In genomic region chr14:30108975-30109700, GRCh38 we compare ENCODE assay signal across 21 cellular contexts.
DNase-seq lines count a peak whose midpoint lies in the region; ATAC-seq and TF ChIP-seq lines count a peak whose summit lies in the region.
"Had no signal": no experiment of that assay in that cellular context is flagged by ENCODE, and none has a peak within 500 bp of the region (broad histone marks: within the 10 kb centered on the region; RNA-seq: fewer than 3 reads in every experiment).

No MANE protein-coding gene starts in this region.

- H3K4me3 ChIP-seq in choroid plexus epithelial cell (ENCODE audit: low read depth, low read length), result no peak overlapping the region
- H3K4me3 ChIP-seq: BLaER1, GM23338, smooth muscle cell had no signal

- ATAC-seq in sciatic nerve (no peak), GM21515 (IDR thresholded peaks at IDR 0.05; ENCODE audit: unreplicated experiment) (no peak), GM19351 (IDR thresholded peaks at IDR 0.05; ENCODE audit: unreplicated experiment) (no peak)
- ATAC-seq: GM23338, SK-N-SH treated with all-trans-retinoic acid at 6 μM for 48 hours had no signal

- DNase-seq in EL, result peak; percentile 30
- peak; percentile 22 for DNase-seq in M059J (ENCODE audit: low read depth)
- peak; percentile 56 for DNase-seq in choroid plexus epithelial cell (ENCODE audit: low read depth)
- peak; percentile 31 for DNase-seq in non-pigmented ciliary epithelial cell (ENCODE audit: low read depth)
- DNase-seq in sciatic nerve (ENCODE audit: low spot score), result no peak
- DNase-seq: activated B cell treated with CpG ODN at 0.5 μM for 24 hours; activated CD4-positive, alpha-beta memory T cell treated with anti-CD3 and anti-CD28 coated beads for 36 hours; activated naive CD4-positive, alpha-beta T cell; activated T-cell treated with anti-CD3 and anti-CD28 coated beads, Interleukin-2, amount 50 U/mL, for 1 hour; central memory CD4-positive, alpha-beta T cell; effector CD4-positive, alpha-beta T cell; immature natural killer cell; NCI-H2029; stimulated activated CD4-positive, alpha-beta T cell treated with anti-CD3 and anti-CD28 coated beads, Interleukin-4, amount 100 ng/mL, for 4 hours; trophoblast cell had no signal

- no peak for TF ChIP-seq CTCF in choroid plexus epithelial cell (conservative IDR thresholded peaks at IDR 0.05; ENCODE audit: low read depth, low read length)

- intact Hi-C loops in sciatic nerve (cut with DNase I), result no loop called here
